Comparison of ENCODE assay signal across 32 cellular contexts in the genomic region with DNA sequence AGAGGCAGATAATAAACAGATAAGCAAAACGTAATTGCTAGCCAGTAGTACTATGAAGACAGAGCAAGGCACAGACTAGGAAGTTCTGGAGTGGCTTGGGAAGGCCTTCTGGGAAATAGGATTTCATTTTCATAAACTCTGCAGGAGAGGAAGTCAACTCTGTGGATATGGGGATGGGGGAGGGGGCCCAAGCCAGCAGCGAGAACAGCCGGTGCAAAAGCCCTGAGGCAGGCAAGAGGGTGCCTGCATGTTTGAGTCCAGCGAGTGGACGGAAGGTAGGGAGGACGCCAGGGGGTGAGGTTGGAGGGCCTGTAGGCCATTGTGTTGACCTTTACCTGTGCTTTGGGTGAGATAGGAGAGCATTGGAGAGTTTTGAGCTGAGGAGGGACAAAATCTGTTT. TPM values are rescaled to one million over a fixed set of nuclear protein-coding genes. Genes with fewer than 3 reads are reported as not detected.
DNase-seq lines count a peak whose midpoint lies in the region; ATAC-seq and FAIRE-seq lines count a peak whose summit lies in the region.
"Had no signal": no experiment of that assay in that cellular context is flagged by ENCODE, and none has a peak within 500 bp of the region (broad histone marks: within the 10 kb centered on the region; RNA-seq: fewer than 3 reads in every experiment).

No MANE protein-coding gene starts in this region.

- H3K9ac ChIP-seq in mesenchymal stem cell (ENCODE audit: low read length), result no peak overlapping the region

- peaks cover 28% of the 10 kb centered on the region for H3K4me1 ChIP-seq in CD4-positive, CD25-positive, alpha-beta regulatory T cell (ENCODE audit: control insufficient read depth, insufficient read depth, low read length, poor library complexity, severe bottlenecking)
- peaks cover 9% of the 10 kb centered on the region for H3K4me1 ChIP-seq in mesenchymal stem cell (ENCODE audit: control insufficient read depth, insufficient read depth, low read depth, low read length)

- peak overlapping the region in 1 of 2 experiments; percentile 79 for H3K23ac ChIP-seq in mesenchymal stem cell (ENCODE audit: low read length in 2 of 2)

- no peaks in the 10 kb centered on the region for H3K9me3 ChIP-seq in CD4-positive, CD25-positive, alpha-beta regulatory T cell (ENCODE audit: control insufficient read depth in 2 of 2, low read length in 2 of 2)
- H3K9me3 ChIP-seq in mesenchymal stem cell (ENCODE audit: control insufficient read depth, low read length), result no peaks in the 10 kb centered on the region
- H3K9me3 ChIP-seq: esophagus squamous epithelium, neutrophil, prostate gland, uterus had no signal

- H3K4me3 ChIP-seq in CD4-positive, CD25-positive, alpha-beta regulatory T cell (ENCODE audit: low read depth, low read length), result no peak overlapping the region
- no peak overlapping the region for H3K4me3 ChIP-seq in H7 (ENCODE audit: insufficient read depth, low read depth, low read length)
- H3K4me3 ChIP-seq in mesenchymal stem cell (ENCODE audit: insufficient read depth in 1 of 2, low read depth in 1 of 2, low read length in 2 of 2), result no peak overlapping the region
- H3K4me3 ChIP-seq: esophagus squamous epithelium, hepatocyte, prostate gland, uterus had no signal

- H3K27me3 Mint-ChIP-seq in CD4-positive, CD25-positive, alpha-beta regulatory T cell, result no peaks in the 10 kb centered on the region
- H3K27me3 Mint-ChIP-seq in immature natural killer cell (ENCODE audit: low read depth in 3 of 3), result peaks cover 0 to 2% (median 0%) of the 10 kb centered on the region in 3 donors
- H3K27me3 Mint-ChIP-seq: activated CD4-positive, alpha-beta memory T cell treated with anti-CD3 and anti-CD28 coated beads, Interleukin-2, amount 10 ng/mL, durations not matched to agents 7 days and 5 days; activated naive CD8-positive, alpha-beta T cell treated with anti-CD3 and anti-CD28 coated beads, Interleukin-2, amount 50 U/mL, for 24 hours; memory B cell; stimulated activated memory B cell treated with anti-CD40 and anti-IgM and Interleukin-4, amounts not matched to agents 10 μg/mL and 1 μg/mL and 100 μg/mL, for 72 hours had no signal

- 90% methylated on average over 6 of the region's 6 CpGs for WGBS in mesenchymal stem cell

- H3K4me1 Mint-ChIP-seq in CD4-positive, CD25-positive, alpha-beta regulatory T cell, result peaks cover 0 to 57% (median 27%) of the 10 kb centered on the region in 4 donors
- H3K4me1 Mint-ChIP-seq in immature natural killer cell, result peaks cover 30 to 38% of the 10 kb centered on the region in 2 donors

- H3K79me1 ChIP-seq in mesenchymal stem cell (replicated peaks; ENCODE audit: low read length, poor library complexity, severe bottlenecking), result peaks cover 35% of the 10 kb centered on the region

- no peak overlapping the region for H2BK120ac ChIP-seq in mesenchymal stem cell (ENCODE audit: low read depth, low read length)

- H3K27ac Mint-ChIP-seq in CD4-positive, CD25-positive, alpha-beta regulatory T cell, result peak overlapping the region in 2 of 3 donors; percentile 71 to 81
- H3K27ac Mint-ChIP-seq in immature natural killer cell, result peak overlapping the region in 3 of 6 donors; percentile 61 to 71 (median 64)
- H3K27ac Mint-ChIP-seq: activated CD4-positive, alpha-beta memory T cell treated with anti-CD3 and anti-CD28 coated beads, Interleukin-2, amount 10 ng/mL, durations not matched to agents 7 days and 5 days; activated naive CD8-positive, alpha-beta T cell treated with anti-CD3 and anti-CD28 coated beads, Interleukin-2, amount 50 U/mL, for 24 hours; memory B cell; stimulated activated memory B cell treated with anti-CD40 and anti-IgM and Interleukin-4, amounts not matched to agents 10 μg/mL and 1 μg/mL and 100 μg/mL, for 72 hours had no signal

- peak overlapping the region in 1 of 4 donors; percentile 14 for H3K4me3 Mint-ChIP-seq in CD4-positive, CD25-positive, alpha-beta regulatory T cell
- no peak overlapping the region for H3K4me3 Mint-ChIP-seq in immature natural killer cell
- H3K4me3 Mint-ChIP-seq: activated CD4-positive, alpha-beta memory T cell treated with anti-CD3 and anti-CD28 coated beads, Interleukin-2, amount 10 ng/mL, durations not matched to agents 7 days and 5 days; activated naive CD8-positive, alpha-beta T cell treated with anti-CD3 and anti-CD28 coated beads, Interleukin-2, amount 50 U/mL, for 24 hours; memory B cell; stimulated activated memory B cell treated with anti-CD40 and anti-IgM and Interleukin-4, amounts not matched to agents 10 μg/mL and 1 μg/mL and 100 μg/mL, for 72 hours had no signal

- no peak overlapping the region for H2BK5ac ChIP-seq in mesenchymal stem cell (ENCODE audit: low read depth, low read length, poor library complexity, severe bottlenecking)

- H3K4ac ChIP-seq in mesenchymal stem cell (ENCODE audit: low read depth in 1 of 2, low read length in 2 of 2), result no peak overlapping the region

- no peak overlapping the region for H2AFZ ChIP-seq in mesenchymal stem cell (ENCODE audit: low read depth, low read length)
- H2AFZ ChIP-seq: hepatocyte had no signal

- peak overlapping the region in 1 of 2 experiments; percentile 35 for H3K18ac ChIP-seq in mesenchymal stem cell (ENCODE audit: low read depth in 1 of 2, low read length in 2 of 2)

- no peak for DNase-seq in CD4-positive, CD25-positive, alpha-beta regulatory T cell
- DNase-seq in H7 (peak; percentile 19), mesenchymal stem cell (no peak), urothelium cell line (ENCODE audit: low spot score) (no peak), immature natural killer cell (no peak)
- DNase-seq: activated CD4-positive, alpha-beta memory T cell treated with anti-CD3 and anti-CD28 coated beads, Interleukin-2, amount 10 ng/mL, durations not matched to agents 7 days and 5 days; activated effector memory CD4-positive, alpha-beta T cell treated with Interleukin-2 at 50 U/mL for 16 hours; activated naive CD8-positive, alpha-beta T cell treated with anti-CD3 and anti-CD28 coated beads, Interleukin-2, amount 50 U/mL, for 24 hours; central memory CD4-positive, alpha-beta T cell; dermis blood vessel endothelial cell; esophagus squamous epithelium; KBM-7; NCI-H1105 treated with DMSO at 0.1 percent for 48 hours; NCI-H2029; NCI-H526 treated with DMSO at 0.1 percent for 48 hours; SHP77 treated with DMSO at 0.1 percent for 48 hours; stimulated activated CD4-positive, alpha-beta T cell treated with anti-CD3 and anti-CD28 coated beads, Interleukin-12 subunit alpha, Interleukin-12 subunit beta, amount 100 ng/mL, for 4 hours; stimulated activated CD4-positive, alpha-beta T cell treated with anti-CD3 and anti-CD28 coated beads, Interleukin-4, amount 100 ng/mL, for 24 hours; uterus had no signal

- H2BK15ac ChIP-seq in mesenchymal stem cell (ENCODE audit: low read depth, poor library complexity, severe bottlenecking), result no peak overlapping the region

- peak overlapping the region; percentile 35 for H4K91ac ChIP-seq in mesenchymal stem cell (ENCODE audit: low read length)

- no peaks in the 10 kb centered on the region for H3K36me3 ChIP-seq in CD4-positive, CD25-positive, alpha-beta regulatory T cell (ENCODE audit: control insufficient read depth, insufficient read depth, low read length)
- no peaks in the 10 kb centered on the region for H3K36me3 ChIP-seq in H7 (replicated peaks; ENCODE audit: control insufficient read depth, insufficient read depth, low read length)
- H3K36me3 ChIP-seq in mesenchymal stem cell (ENCODE audit: control insufficient read depth in 1 of 2, insufficient read depth in 2 of 2, low read depth in 1 of 2, low read length in 2 of 2), result peaks cover 0 to 10% of the 10 kb centered on the region in 2 experiments
- H3K36me3 ChIP-seq: esophagus squamous epithelium, neutrophil, prostate gland, uterus had no signal

- no peaks in the 10 kb centered on the region for H3K27me3 ChIP-seq in CD4-positive, CD25-positive, alpha-beta regulatory T cell (ENCODE audit: control insufficient read depth, insufficient read depth, low read length)
- H3K27me3 ChIP-seq in H7 (ENCODE audit: control insufficient read depth, insufficient read depth, low read length), result no peaks in the 10 kb centered on the region
- H3K27me3 ChIP-seq in mesenchymal stem cell (ENCODE audit: control insufficient read depth in 1 of 2, insufficient read depth in 1 of 2, low read length in 2 of 2), result no peaks in the 10 kb centered on the region
- H3K27me3 ChIP-seq: esophagus squamous epithelium, hepatocyte, neutrophil, uterus had no signal

- H3K14ac ChIP-seq in mesenchymal stem cell (ENCODE audit: low read length in 2 of 2), result no peak overlapping the region

- no peak for FAIRE-seq in urothelium cell line (lab: Jason Lieb, UNC)
- FAIRE-seq: endometrium, frontal cortex, TTC549 had no signal

- H3K4me2 ChIP-seq in mesenchymal stem cell (ENCODE audit: low read length, poor library complexity, severe bottlenecking), result no peak overlapping the region
- H3K4me2 ChIP-seq: hepatocyte had no signal

- peak overlapping the region in 1 of 2 experiments; percentile 7 for H2BK12ac ChIP-seq in mesenchymal stem cell (ENCODE audit: low read length in 2 of 2)

- no peak overlapping the region for H2AK5ac ChIP-seq in mesenchymal stem cell (ENCODE audit: low read length, severe bottlenecking)

- H3K27ac ChIP-seq in CD4-positive, CD25-positive, alpha-beta regulatory T cell (ENCODE audit: insufficient read depth, low read length, poor library complexity, severe bottlenecking), result no peak overlapping the region
- H3K27ac ChIP-seq in mesenchymal stem cell (ENCODE audit: low read length, poor library complexity, severe bottlenecking), result no peak overlapping the region
- H3K27ac ChIP-seq: C4-2B, esophagus squamous epithelium, hepatocyte, neutrophil, prostate gland, uterus had no signal

- ATAC-seq in CD4-positive, CD25-positive, alpha-beta regulatory T cell (ENCODE audit: low read depth in 2 of 2), result no peak
- ATAC-seq in GM19397 (IDR thresholded peaks at IDR 0.05; ENCODE audit: unreplicated experiment), result no peak
- ATAC-seq: activated naive CD8-positive, alpha-beta T cell treated with anti-CD3 and anti-CD28 coated beads, Interleukin-2, amount 50 U/mL, for 24 hours; sciatic nerve; stimulated activated memory B cell treated with anti-CD40 and anti-IgM and Interleukin-4, amounts not matched to agents 10 μg/mL and 1 μg/mL and 100 μg/mL, for 72 hours had no signal

- H3K9me3 Mint-ChIP-seq in CD4-positive, CD25-positive, alpha-beta regulatory T cell, result no peaks in the 10 kb centered on the region
- H3K9me3 Mint-ChIP-seq in immature natural killer cell, result no peaks in the 10 kb centered on the region
- H3K9me3 Mint-ChIP-seq: activated CD4-positive, alpha-beta memory T cell treated with anti-CD3 and anti-CD28 coated beads, Interleukin-2, amount 10 ng/mL, durations not matched to agents 7 days and 5 days; activated naive CD8-positive, alpha-beta T cell treated with anti-CD3 and anti-CD28 coated beads, Interleukin-2, amount 50 U/mL, for 24 hours; memory B cell; stimulated activated memory B cell treated with anti-CD40 and anti-IgM and Interleukin-4, amounts not matched to agents 10 μg/mL and 1 μg/mL and 100 μg/mL, for 72 hours had no signal

- no peak overlapping the region for H4K8ac ChIP-seq in mesenchymal stem cell (ENCODE audit: low read length)

- H3K36me3 Mint-ChIP-seq in CD4-positive, CD25-positive, alpha-beta regulatory T cell, result peaks cover 10% of the 10 kb centered on the region
- no peaks in the 10 kb centered on the region for H3K36me3 Mint-ChIP-seq in immature natural killer cell

RNA-seq across cellular contexts. Expression of a gene that starts 9.0 kb away (rescaled TPM):
- total RNA-seq in CD4-positive, CD25-positive, alpha-beta regulatory T cell, result 4.6 TPM
- 10 to 100 TPM in 1 of 4 donors, 1 to 10 TPM in 3; 6.2 to 10.1 (median 8.7) TPM for polyA plus RNA-seq in CD4-positive, CD25-positive, alpha-beta regulatory T cell
- 70.8 and 76.2 TPM in 2 replicates for total RNA-seq in H7 (2014; rRNA removed; shearing (Covaris generic))
- polyA plus RNA-seq in mesenchymal stem cell (2013, experiment 1 of 2), result 3.5 TPM
- 3.5 TPM for polyA plus RNA-seq in mesenchymal stem cell (2013, experiment 2 of 2)
- 10 to 100 TPM in 1 of 3 donors, 1 to 10 TPM in 2; 7.0 to 11.8 (median 9.7) TPM for polyA plus RNA-seq in immature natural killer cell

RNA-seq across cellular contexts. Expression of a gene that starts 27.8 kb away (rescaled TPM):
- 40.2 TPM for total RNA-seq in CD4-positive, CD25-positive, alpha-beta regulatory T cell
- polyA plus RNA-seq in CD4-positive, CD25-positive, alpha-beta regulatory T cell, result 1 to 10 TPM in 2 of 4 donors, under 1 TPM in 2; 0.47 to 1.8 (median 1.00) TPM
- 31.0 and 31.7 TPM in 2 replicates for total RNA-seq in H7 (2014; rRNA removed; shearing (Covaris generic))
- 96.5 TPM for polyA plus RNA-seq in mesenchymal stem cell (2013, experiment 1 of 2)
- polyA plus RNA-seq in mesenchymal stem cell (2013, experiment 2 of 2), result 94.5 TPM
- polyA plus RNA-seq in immature natural killer cell, result 1 to 10 TPM in 2 of 3 donors, under 1 TPM in 1; 0.64 to 1.7 (median 1.4) TPM

RNA-seq across cellular contexts. Expression of a gene that starts 54.8 kb away (rescaled TPM):
- total RNA-seq in CD4-positive, CD25-positive, alpha-beta regulatory T cell, result 24.1 TPM
- 1 to 10 TPM in 2 of 4 donors, under 1 TPM in 2; 0.80 to 1.4 (median 1.0) TPM for polyA plus RNA-seq in CD4-positive, CD25-positive, alpha-beta regulatory T cell
- 107 and 128 TPM in 2 replicates for total RNA-seq in H7 (2014; rRNA removed; shearing (Covaris generic))
- polyA plus RNA-seq in mesenchymal stem cell (2013, experiment 1 of 2), result 27.9 TPM
- 26.5 TPM for polyA plus RNA-seq in mesenchymal stem cell (2013, experiment 2 of 2)
- polyA plus RNA-seq in immature natural killer cell, result 1 to 10 TPM in 2 of 3 donors, not detected in 1; 1.6 to 3.1 TPM

RNA-seq across cellular contexts. Expression of a gene that starts 59.8 kb away (rescaled TPM):
- total RNA-seq in CD4-positive, CD25-positive, alpha-beta regulatory T cell, result not detected
- polyA plus RNA-seq in CD4-positive, CD25-positive, alpha-beta regulatory T cell, result not detected
- 0.94 and 1.3 TPM in 2 replicates for total RNA-seq in H7 (2014; rRNA removed; shearing (Covaris generic))
- not detected for polyA plus RNA-seq in mesenchymal stem cell (2013, experiment 1 of 2)
- not detected for polyA plus RNA-seq in mesenchymal stem cell (2013, experiment 2 of 2)
- polyA plus RNA-seq in immature natural killer cell, result not detected
- total RNA-seq: dermis blood vessel endothelial cell, esophagus squamous epithelium, frontal cortex, hepatocyte, MCF 10A, sciatic nerve, temporal lobe had no signal
- polyA plus RNA-seq: hepatocyte had no signal

Comparison
In these comparisons a context has a peak if more than half of its experiments do, and no peak if none do; other contexts are left out.
1. RNA of a gene that starts 9.0 kb away (total RNA-seq): 70.8 to 76.2 TPM in H7; 4.6 TPM in CD4-positive, CD25-positive, alpha-beta regulatory T cell (single experiment); every median in the first group is over 10 times any median in the second.